In genomic region chr4:1346781-1347409, GRCh38 we compare ENCODE assay signal across 1 cellular context.
TF ChIP-seq lines count a peak whose summit lies in the region.

Gene UVSSA (plus strand): TSS chr4:1347208. CDS start chr4:1348092, 884 bp downstream.

TF ChIP-seq in HepG2, 621 proteins besides CTCF, POLR2A, EP300 and RAD21 (continued from another document):
- TF ChIP-seq ATF2 (CRISPR knock-in tag; IDR thresholded peaks at IDR 0.05), result peak; percentile 63; the same call in 1 of the 2 replicates
- no peak for TF ChIP-seq REL (CRISPR knock-in tag; conservative IDR thresholded peaks at IDR 0.05)
- no peak for TF ChIP-seq E2F2 (CRISPR knock-in tag; IDR thresholded peaks at IDR 0.05; ENCODE audit: borderline replicate concordance)
- TF ChIP-seq MAFK (conservative IDR thresholded peaks at IDR 0.05 in 1 of 2, IDR thresholded peaks at IDR 0.05 in 1 of 2; ENCODE audit: low read length in 2 of 2), result no peak
- no peak for TF ChIP-seq NR3C1 (CRISPR knock-in tag; IDR thresholded peaks at IDR 0.05)
- no peak for TF ChIP-seq TEAD2 (CRISPR knock-in tag; IDR thresholded peaks at IDR 0.05)
- TF ChIP-seq U2AF2 (IDR thresholded peaks at IDR 0.05; ENCODE audit: low read depth, low read length), result no peak
- TF ChIP-seq ZNF740 (CRISPR knock-in tag; IDR thresholded peaks at IDR 0.05), result 0 out of 2 replicates have a peak, but pooled peaks have one; percentile 20
- no peak for TF ChIP-seq SMARCE1 (IDR thresholded peaks at IDR 0.05; ENCODE audit: borderline replicate concordance)
- TF ChIP-seq MLX (CRISPR knock-in tag; IDR thresholded peaks at IDR 0.05), result peak; percentile 70
- TF ChIP-seq ZBTB43 (CRISPR knock-in tag; conservative IDR thresholded peaks at IDR 0.05), result no peak
- TF ChIP-seq ZNF451 (CRISPR knock-in tag; IDR thresholded peaks at IDR 0.05), result peak; percentile 54; the same call in 1 of the 2 replicates
- TF ChIP-seq TBP (CRISPR knock-in tag; IDR thresholded peaks at IDR 0.05), result no peak
- TF ChIP-seq ZNF407 (CRISPR knock-in tag; IDR thresholded peaks at IDR 0.05; ENCODE audit: not compliant biosample characterization), result no peak
- TF ChIP-seq CENPX (CRISPR knock-in tag; IDR thresholded peaks at IDR 0.05), result no peak
- no peak for TF ChIP-seq ZFY (CRISPR knock-in tag; IDR thresholded peaks at IDR 0.05)
